Comparison of ENCODE assay signal across 8 cellular contexts in the genomic region with DNA sequence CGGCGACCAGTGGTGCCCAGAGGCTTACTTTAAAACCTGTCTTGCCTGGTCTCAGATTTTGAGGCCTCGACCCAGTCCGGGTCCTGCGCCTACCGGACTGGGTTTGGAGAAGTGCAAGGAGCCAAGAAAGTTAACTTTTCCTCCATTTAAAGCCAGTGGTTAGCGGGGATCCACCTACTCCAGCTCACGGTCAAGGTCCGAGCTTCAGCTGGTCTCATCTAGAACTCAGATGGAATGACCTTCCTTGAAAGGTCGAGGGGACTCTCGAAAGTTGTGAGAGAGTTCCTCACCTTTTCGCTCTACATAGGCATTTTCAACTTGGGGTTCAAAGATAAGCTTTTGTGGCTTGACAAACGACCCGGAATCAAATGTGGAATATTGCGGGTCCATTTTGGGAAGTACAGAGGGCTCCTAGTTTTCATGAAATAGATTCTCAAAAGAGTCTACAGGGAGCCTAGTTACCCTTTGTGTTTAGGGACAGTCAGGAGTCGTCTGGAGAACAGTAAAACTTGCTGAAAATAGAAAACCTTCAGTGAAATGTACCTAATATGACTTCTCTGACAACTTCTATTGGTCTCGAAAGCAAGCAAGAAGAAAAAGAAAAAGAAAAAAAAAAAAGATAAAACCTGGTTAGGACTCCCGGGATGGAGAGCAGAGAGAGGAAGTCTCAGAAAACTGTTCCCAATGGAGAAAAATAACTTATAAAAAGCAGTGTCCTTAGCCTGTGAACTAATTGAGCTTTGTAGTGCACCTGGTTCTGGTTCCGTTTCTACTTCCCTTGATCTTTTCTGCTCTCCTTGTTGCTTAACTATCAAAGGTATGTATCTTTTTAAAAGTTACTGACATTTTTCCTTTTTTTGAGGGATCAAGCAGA. TPM values are rescaled to one million over a fixed set of nuclear protein-coding genes. Genes with fewer than 3 reads are reported as not detected.
DNase-seq lines count a peak whose midpoint lies in the region; ATAC-seq and TF ChIP-seq lines count a peak whose summit lies in the region.

No MANE protein-coding gene starts in this region.

- no peaks in the 10 kb centered on the region for H3K9me2 ChIP-seq in OCI-LY1 (ENCODE audit: low read depth, low read length)

- peak overlapping the region; percentile 78 for H3K9ac ChIP-seq in OCI-LY1 (ENCODE audit: low read length)

- peaks cover 16% of the 10 kb centered on the region for H3K36me3 ChIP-seq in OCI-LY1 (ENCODE audit: insufficient read depth, low read length)

- DNase-seq in G401 (ENCODE audit: low spot score) (peak; percentile 55), epithelial cell of esophagus (ENCODE audit: low read depth) (no peak)
- DNase-seq in natural killer cell treated with Interleukin-12 subunit alpha and Interleukin-12 subunit beta and Interleukin-15 and Interleukin-18, amount 100 ng/mL, for 72 hours (ENCODE audit: low spot score): no peak

- no peak for ATAC-seq in natural killer cell treated with Interleukin-12 subunit alpha and Interleukin-12 subunit beta and Interleukin-15 and Interleukin-18, amount 100 ng/mL, for 72 hours
- no peak for ATAC-seq in HG03175 (IDR thresholded peaks at IDR 0.05; ENCODE audit: unreplicated experiment)
- ATAC-seq in HG03280 (IDR thresholded peaks at IDR 0.05; ENCODE audit: unreplicated experiment): no peak
- ATAC-seq in GM21423 (IDR thresholded peaks at IDR 0.05; ENCODE audit: unreplicated experiment): no peak
- no peak for ATAC-seq in GM19452 (IDR thresholded peaks at IDR 0.05; ENCODE audit: unreplicated experiment)

- H3K4me1 Mint-ChIP-seq in natural killer cell treated with Interleukin-12 subunit alpha and Interleukin-12 subunit beta and Interleukin-15 and Interleukin-18, amount 100 ng/mL, for 72 hours (ENCODE audit: low read depth in 2 of 2): peaks cover 3 to 14% of the 10 kb centered on the region in 2 donors

- peaks cover 15 to 40% of the 10 kb centered on the region in 2 donors for H3K27me3 Mint-ChIP-seq in natural killer cell treated with Interleukin-12 subunit alpha and Interleukin-12 subunit beta and Interleukin-15 and Interleukin-18, amount 100 ng/mL, for 72 hours

- TF ChIP-seq CTCF in OCI-LY1 (IDR thresholded peaks at IDR 0.05; ENCODE audit: low read length) (no peak), epithelial cell of esophagus (IDR thresholded peaks at IDR 0.05; ENCODE audit: insufficient read depth, low read depth, low read length, missing control alignments) (no peak)

- H2AFZ ChIP-seq in OCI-LY1 (ENCODE audit: low read length): no peak overlapping the region

- peak overlapping the region; percentile 82 for H3K4me2 ChIP-seq in OCI-LY1 (ENCODE audit: low read length)

- no peaks in the 10 kb centered on the region for H3K36me3 Mint-ChIP-seq in natural killer cell treated with Interleukin-12 subunit alpha and Interleukin-12 subunit beta and Interleukin-15 and Interleukin-18, amount 100 ng/mL, for 72 hours

- in situ Hi-C loops in G401 (cut with HindIII; ENCODE audit: low sequenced_read_pairs): no loop called here

- H3K9me3 ChIP-seq in OCI-LY1 (ENCODE audit: low read length): no peaks in the 10 kb centered on the region

- H3F3A ChIP-seq in OCI-LY1 (ENCODE audit: insufficient read depth, low read length): peaks cover 4% of the 10 kb centered on the region; the same call in 1 of the 2 replicates

- peak overlapping the region; percentile 85 for H3K4me3 ChIP-seq in OCI-LY1 (ENCODE audit: low read depth, low read length, poor library complexity, severe bottlenecking)
- peak overlapping the region; percentile 60 for H3K4me3 ChIP-seq in epithelial cell of esophagus (ENCODE audit: low read length)

- H3K4me3 Mint-ChIP-seq in natural killer cell treated with Interleukin-12 subunit alpha and Interleukin-12 subunit beta and Interleukin-15 and Interleukin-18, amount 100 ng/mL, for 72 hours: peak overlapping the region; percentile 91

- H3K4me1 ChIP-seq in OCI-LY1 (ENCODE audit: insufficient read depth, low read length, severe bottlenecking): peaks cover 30% of the 10 kb centered on the region

- H3K27ac Mint-ChIP-seq in natural killer cell treated with Interleukin-12 subunit alpha and Interleukin-12 subunit beta and Interleukin-15 and Interleukin-18, amount 100 ng/mL, for 72 hours: no peak overlapping the region

- H3K79me2 ChIP-seq in OCI-LY1 (ENCODE audit: insufficient read depth, low read length): peaks cover 45% of the 10 kb centered on the region

- H4K20me1 ChIP-seq in OCI-LY1 (ENCODE audit: insufficient read depth, low read length): no peaks in the 10 kb centered on the region

- no peaks in the 10 kb centered on the region for H3K9me3 Mint-ChIP-seq in natural killer cell treated with Interleukin-12 subunit alpha and Interleukin-12 subunit beta and Interleukin-15 and Interleukin-18, amount 100 ng/mL, for 72 hours

- no peaks in the 10 kb centered on the region for H3K27me3 ChIP-seq in OCI-LY1 (ENCODE audit: insufficient read depth, low read length)

- peak overlapping the region; percentile 68 for H3K27ac ChIP-seq in OCI-LY1 (ENCODE audit: low read depth, low read length, poor library complexity, severe bottlenecking)

RNA-seq across cellular contexts. Expression of gene KCNMB4, which starts 1.4 kb away (rescaled TPM):
- total RNA-seq in G401 (2014; rRNA removed; shearing (Covaris generic)): 0.43 and 1.1 TPM in 2 replicates
- under 1 TPM in 1 of 2 donors, not detected in 1; 0.26 TPM for total RNA-seq in natural killer cell treated with Interleukin-12 subunit alpha and Interleukin-12 subunit beta and Interleukin-15 and Interleukin-18, amount 100 ng/mL, for 72 hours
